Comparison of ENCODE assay signal across 25 cellular contexts in genomic region chr7:100195222-100195621, GRCh38. TPM values are rescaled to one million over a fixed set of nuclear protein-coding genes. Genes with fewer than 3 reads are reported as not detected.
"Had no signal": no experiment of that assay in that cellular context is flagged by ENCODE, and none has a peak within 500 bp of the region (broad histone marks: within the 10 kb centered on the region; RNA-seq: fewer than 3 reads in every experiment).

No MANE protein-coding gene starts in this region.

- H3K9me3 ChIP-seq: esophagus muscularis mucosa, gastroesophageal sphincter, heart left ventricle, suprapubic skin, transverse colon, uterus had no signal

- H3K27ac Mint-ChIP-seq: activated naive CD8-positive, alpha-beta T cell; nephron progenitor cell; progenitor cell of endocrine pancreas had no signal

- H3K36me3 ChIP-seq: cardiac muscle cell, esophagus muscularis mucosa, gastroesophageal sphincter, heart left ventricle, suprapubic skin, transverse colon, uterus had no signal

- H3K9me3 Mint-ChIP-seq: nephron progenitor cell; stimulated activated naive CD8-positive, alpha-beta T cell treated with anti-CD3 and anti-CD28 coated beads, Interleukin-15, amount 100 ng/mL, for 72 hours had no signal

- H3K4me3 ChIP-seq: cardiac muscle cell, esophagus muscularis mucosa, gastroesophageal sphincter, heart left ventricle, suprapubic skin, transverse colon, uterus had no signal

- H3K27me3 Mint-ChIP-seq: activated naive CD8-positive, alpha-beta T cell; stimulated activated naive CD8-positive, alpha-beta T cell treated with anti-CD3 and anti-CD28 coated beads, Interleukin-15, amount 100 ng/mL, for 72 hours had no signal

- DNase-seq: activated CD4-positive, alpha-beta T cell treated with anti-CD3 and anti-CD28 coated beads, Interleukin-2, amount 50 U/mL, for 1 hour; activated CD8-positive, alpha-beta memory T cell treated with anti-CD3 and anti-CD28 coated beads for 24 hours; activated gamma-delta T cell; amygdala; dermis blood vessel endothelial cell; effector memory CD4-positive, alpha-beta T cell; heart left ventricle; kidney; midbrain; nephron progenitor cell; stimulated activated CD4-positive, alpha-beta T cell treated with anti-CD3 and anti-CD28 coated beads, Interleukin-2, amount 100 ng/mL, for 24 hours; stimulated activated naive CD8-positive, alpha-beta T cell treated with anti-CD3 and anti-CD28 coated beads, Interleukin-15, amount 100 ng/mL, for 72 hours; T1000; transverse colon; uterus had no signal

- H3K4me3 Mint-ChIP-seq: activated naive CD8-positive, alpha-beta T cell; nephron progenitor cell; stimulated activated naive CD8-positive, alpha-beta T cell treated with anti-CD3 and anti-CD28 coated beads, Interleukin-15, amount 100 ng/mL, for 72 hours had no signal

- ATAC-seq: gastroesophageal sphincter; heart left ventricle; left lobe of liver; stimulated activated naive CD8-positive, alpha-beta T cell treated with anti-CD3 and anti-CD28 coated beads, Interleukin-15, amount 100 ng/mL, for 72 hours had no signal

- H3K4me1 ChIP-seq: esophagus muscularis mucosa, gastroesophageal sphincter, uterus had no signal

- FAIRE-seq: endothelial cell of umbilical vein, kidney had no signal

- H3K27me3 ChIP-seq: cardiac muscle cell, heart left ventricle, suprapubic skin, transverse colon, uterus had no signal

- H3K27ac ChIP-seq: cardiac muscle cell, esophagus muscularis mucosa, gastroesophageal sphincter, heart left ventricle, suprapubic skin, transverse colon, uterus had no signal

RNA-seq across cellular contexts. Expression of gene PVRIG, which starts 24.5 kb away (rescaled TPM):
- total RNA-seq: chondrocyte, dermis blood vessel endothelial cell, lung microvascular endothelial cell, progenitor cell of endocrine pancreas, suprapubic skin had no signal
- polyA plus RNA-seq: endothelial cell of umbilical vein had no signal
